18 cellular contexts compared by ENCODE assay signal in the genomic region with DNA sequence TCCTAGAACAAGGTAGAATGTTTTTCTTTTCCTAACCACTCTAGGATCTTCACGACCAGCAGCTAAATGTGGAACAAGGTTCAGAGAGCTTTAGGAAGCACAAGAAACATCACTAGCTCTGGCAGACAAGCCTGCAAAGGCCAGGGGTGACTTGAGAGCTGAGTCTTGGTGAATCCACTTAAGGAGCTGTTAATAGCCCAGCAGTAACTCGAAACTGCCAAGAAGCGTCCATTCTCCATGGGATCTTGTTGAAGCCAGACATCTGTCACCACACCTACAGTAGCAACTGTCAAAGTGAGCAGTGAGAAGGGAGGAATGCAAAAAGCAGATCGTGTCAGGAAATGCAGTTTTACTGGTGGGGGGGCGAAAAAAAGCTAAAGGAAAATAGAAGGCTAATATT.
DNase-seq lines count a peak whose midpoint lies in the region; ATAC-seq, FAIRE-seq and TF ChIP-seq lines count a peak whose summit lies in the region.
"Had no signal": no experiment of that assay in that cellular context is flagged by ENCODE, and none has a peak within 500 bp of the region (broad histone marks: within the 10 kb centered on the region; RNA-seq: fewer than 3 reads in every experiment).

No MANE protein-coding gene starts in this region.

- FAIRE-seq in HTR-8/SVneo (lab: Jason Lieb, UNC) = peak; percentile 33

- no peaks in the 10 kb centered on the region for H3K36me3 ChIP-seq in psoas muscle (ENCODE audit: insufficient read depth in 1 of 2, low read depth in 1 of 2)
- H3K36me3 ChIP-seq: HAP-1 had no signal

- peaks cover 13% of the 10 kb centered on the region for H3K4me1 Mint-ChIP-seq in glutamatergic neuron (ENCODE audit: low read depth, unreplicated experiment)
- H3K4me1 Mint-ChIP-seq in natural killer cell treated with Interleukin-12 subunit alpha and Interleukin-12 subunit beta and Interleukin-15 and Interleukin-18, amount 100 ng/mL, for 72 hours (ENCODE audit: low read depth in 2 of 2) = no peaks in the 10 kb centered on the region
- H3K4me1 Mint-ChIP-seq: CD14-positive monocyte had no signal

- peaks cover 6% of the 10 kb centered on the region for H3K9me3 Mint-ChIP-seq in glutamatergic neuron (ENCODE audit: unreplicated experiment)
- H3K9me3 Mint-ChIP-seq in natural killer cell treated with Interleukin-12 subunit alpha and Interleukin-12 subunit beta and Interleukin-15 and Interleukin-18, amount 100 ng/mL, for 72 hours = peaks cover 11% of the 10 kb centered on the region

- DNase-seq in HTR-8/SVneo (ENCODE audit: insufficient read length, low spot score) (no peak), NCI-H524 (lab: John Stamatoyannopoulos, UW) (peak; percentile 99), glutamatergic neuron (no peak), psoas muscle (no peak)
- no peak for DNase-seq in natural killer cell treated with Interleukin-12 subunit alpha and Interleukin-12 subunit beta and Interleukin-15 and Interleukin-18, amount 100 ng/mL, for 72 hours (ENCODE audit: low spot score)
- DNase-seq: AML-193, DMS53, KBM-7, NCI-H1436, NCI-H2029, NCI-H526 treated with DMSO at 0.1 percent for 48 hours, OCI-M1, SHP77 treated with DMSO at 0.1 percent for 48 hours had no signal

- H3K27me3 ChIP-seq in psoas muscle (ENCODE audit: insufficient read depth in 3 of 3, low read length in 2 of 3) = peaks cover 0 to 3% (median 0%) of the 10 kb centered on the region in 3 donors

- no peak overlapping the region for H3K4me3 Mint-ChIP-seq in glutamatergic neuron (ENCODE audit: unreplicated experiment)
- no peak overlapping the region for H3K4me3 Mint-ChIP-seq in natural killer cell treated with Interleukin-12 subunit alpha and Interleukin-12 subunit beta and Interleukin-15 and Interleukin-18, amount 100 ng/mL, for 72 hours
- H3K4me3 Mint-ChIP-seq: CD14-positive monocyte had no signal

- no peak for TF ChIP-seq CTCF in glutamatergic neuron (IDR thresholded peaks at IDR 0.05; ENCODE audit: partially characterized antibody, unreplicated experiment)
- TF ChIP-seq CTCF in psoas muscle (IDR thresholded peaks at IDR 0.05) = no peak

- H3K9me3 ChIP-seq in psoas muscle = peaks cover 12% of the 10 kb centered on the region
- H3K9me3 ChIP-seq: HAP-1 had no signal

- peak in 3 of 4 donors; percentile 50 to 82 (median 79) for ATAC-seq in psoas muscle
- no peak for ATAC-seq in natural killer cell treated with Interleukin-12 subunit alpha and Interleukin-12 subunit beta and Interleukin-15 and Interleukin-18, amount 100 ng/mL, for 72 hours
- ATAC-seq in GM21447 (IDR thresholded peaks at IDR 0.05; ENCODE audit: unreplicated experiment) = no peak
- no peak for ATAC-seq in HG03432 (IDR thresholded peaks at IDR 0.05; ENCODE audit: unreplicated experiment)

- 24 to 28% (median 26%) methylated on average over 5 of the region's 5 CpGs for WGBS in psoas muscle, 3 donors

- H3K4me1 ChIP-seq in psoas muscle = peaks cover 5% of the 10 kb centered on the region
- H3K4me1 ChIP-seq: HAP-1 had no signal

- intact Hi-C loops in psoas muscle (cut with DNase I) = no loop called here

- peaks cover 20% of the 10 kb centered on the region for H3K36me3 Mint-ChIP-seq in glutamatergic neuron (ENCODE audit: unreplicated experiment)
- H3K36me3 Mint-ChIP-seq in natural killer cell treated with Interleukin-12 subunit alpha and Interleukin-12 subunit beta and Interleukin-15 and Interleukin-18, amount 100 ng/mL, for 72 hours = peaks cover 7% of the 10 kb centered on the region
- H3K36me3 Mint-ChIP-seq: CD14-positive monocyte had no signal

- H3K27me3 Mint-ChIP-seq in glutamatergic neuron (ENCODE audit: unreplicated experiment) = no peaks in the 10 kb centered on the region
- H3K27me3 Mint-ChIP-seq in natural killer cell treated with Interleukin-12 subunit alpha and Interleukin-12 subunit beta and Interleukin-15 and Interleukin-18, amount 100 ng/mL, for 72 hours = peaks cover 3 to 18% of the 10 kb centered on the region in 2 donors

- peak overlapping the region; percentile 41 for H3K27ac Mint-ChIP-seq in glutamatergic neuron (ENCODE audit: unreplicated experiment)
- H3K27ac Mint-ChIP-seq in natural killer cell treated with Interleukin-12 subunit alpha and Interleukin-12 subunit beta and Interleukin-15 and Interleukin-18, amount 100 ng/mL, for 72 hours = no peak overlapping the region
- H3K27ac Mint-ChIP-seq: CD14-positive monocyte had no signal

- H3K27ac ChIP-seq in psoas muscle = no peak overlapping the region
- H3K27ac ChIP-seq: HL-60 had no signal

- no peak overlapping the region for H3K4me3 ChIP-seq in psoas muscle
- H3K4me3 ChIP-seq: HAP-1 had no signal

Comparison
In these comparisons a context has a peak if more than half of its experiments do, and no peak if none do; other contexts are left out.
1. DNase-seq: peak in NCI-H524 (2 of 2); none in HTR-8/SVneo (single experiment), glutamatergic neuron (single experiment), psoas muscle (0 of 2) and natural killer cell treated with Interleukin-12 subunit alpha and Interleukin-12 subunit beta and Interleukin-15 and Interleukin-18, amount 100 ng/mL, for 72 hours (single experiment).
2. ATAC-seq: peak in psoas muscle (3 of 4); none in natural killer cell treated with Interleukin-12 subunit alpha and Interleukin-12 subunit beta and Interleukin-15 and Interleukin-18, amount 100 ng/mL, for 72 hours (0 of 2), GM21447 (single experiment) and HG03432 (single experiment).